ENCODE assay signal across 8 cellular contexts in the genomic region with DNA sequence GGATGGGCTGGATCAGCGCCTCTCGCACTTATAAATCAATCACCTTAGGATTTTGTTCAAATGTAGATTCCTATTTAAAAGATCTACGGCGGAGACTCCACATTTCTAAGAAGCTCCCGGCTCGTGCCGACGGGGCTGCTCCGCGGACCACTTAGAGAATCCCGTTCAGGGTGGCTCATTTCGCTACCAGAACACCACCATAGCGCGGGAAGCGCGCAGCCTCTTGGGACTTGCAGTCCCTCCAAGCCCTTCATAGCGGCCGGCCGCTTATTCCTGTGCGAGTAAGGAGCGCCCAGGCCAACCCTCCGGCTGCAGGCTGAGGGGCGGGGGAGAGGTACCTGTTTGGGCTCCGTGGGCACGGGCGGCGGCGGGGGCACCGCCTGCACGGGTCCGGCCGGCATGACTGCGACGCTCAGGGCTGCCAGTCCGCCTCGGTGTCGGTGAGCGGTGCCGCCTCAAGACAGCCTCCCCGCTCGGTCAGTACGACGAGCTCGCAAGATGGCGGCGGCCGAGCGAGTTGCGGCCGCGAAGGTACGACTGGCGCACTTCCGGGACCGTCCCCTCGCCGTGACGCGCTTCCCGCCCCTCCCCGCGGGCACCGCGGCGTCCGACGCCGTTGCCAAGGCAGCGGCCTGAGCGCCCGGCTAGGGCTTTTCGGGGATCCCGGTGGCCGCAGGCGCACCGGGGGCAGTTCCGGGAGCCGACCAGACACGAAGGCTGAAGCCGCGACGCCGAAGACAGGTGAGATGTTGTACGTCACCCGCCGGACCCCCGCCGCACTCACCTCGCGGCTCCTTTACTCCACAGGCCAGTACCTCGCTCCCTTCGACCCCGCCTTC. TPM values are rescaled to one million over a fixed set of nuclear protein-coding genes. Genes with fewer than 3 reads are reported as not detected.
DNase-seq lines count a peak whose midpoint lies in the region; FAIRE-seq and TF ChIP-seq lines count a peak whose summit lies in the region.

Gene CCDC157, plus strand, starts transcription at position 616 of the 839 bp plus-strand sequence. CDS start 8,994 bp downstream, outside the sequence.
A gene with protein sequence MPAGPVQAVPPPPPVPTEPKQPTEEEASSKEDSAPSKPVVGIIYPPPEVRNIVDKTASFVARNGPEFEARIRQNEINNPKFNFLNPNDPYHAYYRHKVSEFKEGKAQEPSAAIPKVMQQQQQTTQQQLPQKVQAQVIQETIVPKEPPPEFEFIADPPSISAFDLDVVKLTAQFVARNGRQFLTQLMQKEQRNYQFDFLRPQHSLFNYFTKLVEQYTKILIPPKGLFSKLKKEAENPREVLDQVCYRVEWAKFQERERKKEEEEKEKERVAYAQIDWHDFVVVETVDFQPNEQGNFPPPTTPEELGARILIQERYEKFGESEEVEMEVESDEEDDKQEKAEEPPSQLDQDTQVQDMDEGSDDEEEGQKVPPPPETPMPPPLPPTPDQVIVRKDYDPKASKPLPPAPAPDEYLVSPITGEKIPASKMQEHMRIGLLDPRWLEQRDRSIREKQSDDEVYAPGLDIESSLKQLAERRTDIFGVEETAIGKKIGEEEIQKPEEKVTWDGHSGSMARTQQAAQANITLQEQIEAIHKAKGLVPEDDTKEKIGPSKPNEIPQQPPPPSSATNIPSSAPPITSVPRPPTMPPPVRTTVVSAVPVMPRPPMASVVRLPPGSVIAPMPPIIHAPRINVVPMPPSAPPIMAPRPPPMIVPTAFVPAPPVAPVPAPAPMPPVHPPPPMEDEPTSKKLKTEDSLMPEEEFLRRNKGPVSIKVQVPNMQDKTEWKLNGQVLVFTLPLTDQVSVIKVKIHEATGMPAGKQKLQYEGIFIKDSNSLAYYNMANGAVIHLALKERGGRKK (minus strand): TSS at position 503 of the 839 bp plus-strand sequence. CDS start 102 bp downstream, at position 401.

- no peak within 1 kb of the TSS for H2BK12ac ChIP-seq in neuronal stem cell (ENCODE audit: low read length)

- H3K36me3 ChIP-seq in MM.1S (replicated peaks; ENCODE audit: insufficient read depth, low read length) (0 out of 2 replicates have a peak, but pooled peaks cover 5% of the 10 kb centered on the region), SJCRH30 (peaks cover 14% of the 10 kb centered on the region), neuronal stem cell (replicated peaks in 1 of 2; ENCODE audit: control insufficient read depth in 2 of 2, insufficient read depth in 2 of 2, low read length in 2 of 2) (peaks cover 18 to 32% of the 10 kb centered on the region in 2 donors)

- no peak for TF ChIP-seq CTCF in MM.1S (IDR thresholded peaks at IDR 0.05; ENCODE audit: low read length)

- H4K20me1 ChIP-seq in MM.1S (ENCODE audit: insufficient read depth, low read length) = no peaks in the 10 kb centered on the region

- H2AK5ac ChIP-seq in neuronal stem cell (ENCODE audit: low read depth, low read length) = no peak within 1 kb of the TSS

- no peak within 1 kb of the TSS for H3K14ac ChIP-seq in neuronal stem cell (ENCODE audit: low read length)

- peaks cover 11% of the 10 kb centered on the region for H3K79me1 ChIP-seq in neuronal stem cell (ENCODE audit: low read depth, low read length)

- H3K27ac ChIP-seq in MM.1S (ENCODE audit: low read length) = peak within 1 kb of the TSS; percentile 88
- peak within 1 kb of the TSS; percentile 89 for H3K27ac ChIP-seq in SJCRH30
- peak within 1 kb of the TSS; percentile 88 for H3K27ac ChIP-seq in neuronal stem cell (replicated peaks; ENCODE audit: low read length)

- WGBS in neuronal stem cell (ENCODE audit: extremely low coverage in 2 of 2, insufficient read length in 2 of 2, insufficient replicate concordance in 1 of 2), 2 donors = no CpG with 5 or more reads among the region's 93 CpGs

- H3K9me3 ChIP-seq in MM.1S (replicated peaks; ENCODE audit: insufficient read depth, low read length) = no peaks in the 10 kb centered on the region
- H3K9me3 ChIP-seq in SJCRH30 (replicated peaks) = no peaks in the 10 kb centered on the region
- H3K9me3 ChIP-seq in neuronal stem cell (replicated peaks in 1 of 2; ENCODE audit: control insufficient read depth in 2 of 2, insufficient read depth in 1 of 2, low read depth in 1 of 2, low read length in 2 of 2) = no peaks in the 10 kb centered on the region

- peak within 1 kb of the TSS; percentile 100 for H3K18ac ChIP-seq in neuronal stem cell (ENCODE audit: low read length)

- H2AFZ ChIP-seq in MM.1S (ENCODE audit: low read length) = peak within 1 kb of the TSS; percentile 57
- H2AFZ ChIP-seq in neuronal stem cell (ENCODE audit: low read length) = peak within 1 kb of the TSS; percentile 100

- no peaks in the 10 kb centered on the region for H3F3A ChIP-seq in MM.1S (ENCODE audit: insufficient read depth, low read length)

- peaks cover 48% of the 10 kb centered on the region for H3K79me2 ChIP-seq in MM.1S (ENCODE audit: low read length)

- no peak within 1 kb of the TSS for H2BK15ac ChIP-seq in neuronal stem cell (ENCODE audit: low read length)

- H2BK5ac ChIP-seq in neuronal stem cell (ENCODE audit: low read length) = no peak within 1 kb of the TSS

- no peak within 1 kb of the TSS for H2BK120ac ChIP-seq in neuronal stem cell (ENCODE audit: low read depth, low read length)

- peak within 1 kb of the TSS; percentile 96 for H3K23ac ChIP-seq in neuronal stem cell (ENCODE audit: low read depth, low read length, poor library complexity)

- peak within 1 kb of the TSS; percentile 92 for H4K8ac ChIP-seq in neuronal stem cell (ENCODE audit: low read depth, low read length)

- peak within 1 kb of the TSS; percentile 98 for H3K9ac ChIP-seq in MM.1S (ENCODE audit: low read length)
- peak within 1 kb of the TSS; percentile 100 for H3K9ac ChIP-seq in neuronal stem cell (ENCODE audit: low read depth, low read length, poor library complexity)

- H3K9me2 ChIP-seq in MM.1S (replicated peaks; ENCODE audit: insufficient read depth, low read length) = no peaks in the 10 kb centered on the region

- H3K4me2 ChIP-seq in MM.1S (ENCODE audit: low read depth, low read length) (peak within 1 kb of the TSS; percentile 94), neuronal stem cell (ENCODE audit: insufficient read depth, low read length, poor library complexity, severe bottlenecking) (peak within 1 kb of the TSS; percentile 87)

- DNase-seq in GM03348 (ENCODE audit: low spot score) = peak; percentile 97
- DNase-seq in HCEC 1CT = peak; percentile 90
- peak; percentile 93 for DNase-seq in MM.1S
- DNase-seq in SJCRH30 = peak; percentile 88 to 89
- peak; percentile 88 for DNase-seq in activated naive CD4-positive, alpha-beta T cell treated with Interleukin-2 at 50 U/mL for 16 hours
- DNase-seq in frontal cortex (ENCODE audit: low spot score in 2 of 2) = peak; percentile 95 to 98
- DNase-seq in neuronal stem cell (ENCODE audit: low spot score) = peak; percentile 90
- peak; percentile 76 for DNase-seq in stromal cell of bone marrow (ENCODE audit: low read depth)

- H3K4ac ChIP-seq in neuronal stem cell (ENCODE audit: low read length) = no peak within 1 kb of the TSS

- H3K27me3 ChIP-seq in MM.1S (replicated peaks; ENCODE audit: insufficient read depth, low read length) (no peaks in the 10 kb centered on the region), SJCRH30 (no peaks in the 10 kb centered on the region), neuronal stem cell (ENCODE audit: control insufficient read depth in 3 of 3, insufficient read depth in 3 of 3, low read depth in 1 of 3, low read length in 3 of 3) (no peaks in the 10 kb centered on the region)

- H3K4me1 ChIP-seq in MM.1S (ENCODE audit: low read length) = peaks cover 5% of the 10 kb centered on the region; the same call in 1 of the 2 replicates
- H3K4me1 ChIP-seq in SJCRH30 = peaks cover 4% of the 10 kb centered on the region; the same call in 1 of the 2 replicates
- peaks cover 6 to 11% of the 10 kb centered on the region in 2 donors for H3K4me1 ChIP-seq in neuronal stem cell (ENCODE audit: control insufficient read depth in 2 of 2, insufficient read depth in 1 of 2, low read depth in 1 of 2, low read length in 2 of 2)

- no peak within 1 kb of the TSS for H4K91ac ChIP-seq in neuronal stem cell (ENCODE audit: low read depth, low read length, poor library complexity)

- H3K4me3 ChIP-seq in MM.1S (ENCODE audit: low read length) (peak within 1 kb of the TSS; percentile 94), SJCRH30 (peak within 1 kb of the TSS; percentile 97), neuronal stem cell (ENCODE audit: low read length in 2 of 2) (peak within 1 kb of the TSS; percentile 75 to 99)

- FAIRE-seq in frontal cortex (lab: Jason Lieb, UNC) = no peak

RNA-seq across cellular contexts. Expression of gene CCDC157, which starts in this region (rescaled TPM):
- total RNA-seq in SJCRH30 (2014; rRNA removed; shearing (Covaris generic)) = 1.2 TPM in 2 replicates
- 5.3 TPM for total RNA-seq in frontal cortex
- polyA plus RNA-seq in neuronal stem cell (2013, experiment 1 of 2) = 4.8 TPM
- 4.9 TPM for polyA plus RNA-seq in neuronal stem cell (2013, experiment 2 of 2)

RNA-seq across cellular contexts. Expression of the second gene that starts in this region (rescaled TPM):
- total RNA-seq in SJCRH30 (2014; rRNA removed; shearing (Covaris generic)) = 45.2 and 64.7 TPM in 2 replicates
- 13.9 TPM for total RNA-seq in frontal cortex
- polyA plus RNA-seq in neuronal stem cell (2013, experiment 1 of 2) = 131 TPM
- polyA plus RNA-seq in neuronal stem cell (2013, experiment 2 of 2) = 132 TPM

Comparison
In these comparisons a context has a peak if more than half of its experiments do, and no peak if none do; other contexts are left out.
1. Peak in every context shown above with its lines: DNase-seq, H3K4me3 ChIP-seq and H3K27ac ChIP-seq.